In genomic region chr6:41706876-41707564, GRCh38 we compare ENCODE assay signal across 8 cellular contexts. TPM values are rescaled to one million over a fixed set of nuclear protein-coding genes. Genes with fewer than 3 reads are reported as not detected.
A peak's percentile ranks its signal among the peaks of the same experiment; 100 is the strongest.
DNase-seq lines count a peak whose midpoint lies in the region; ATAC-seq and TF ChIP-seq lines count a peak whose summit lies in the region.

No MANE protein-coding gene starts in this region.

- H3K4me3 Mint-ChIP-seq in T-helper 17 cell: peak overlapping the region; percentile 85

- H3K9me3 ChIP-seq in T-helper 17 cell (ENCODE audit: control insufficient read depth, low read length, poor library complexity, severe bottlenecking): no peaks in the 10 kb centered on the region

- DNase-seq in T-helper 17 cell (no peak), fibroblast of gingiva (ENCODE audit: low read depth) (peak; percentile 76), posterior cingulate gyrus (peak in 6 of 10 donors; percentile 41 to 92 (median 68)), HUDEP-2 (lab: John Stamatoyannopoulos, UW; ENCODE audit: unreplicated experiment in 76 of 76) (no peak), SHP77 treated with DMSO at 0.1 percent for 48 hours (lab: John Stamatoyannopoulos, UW) (no peak), NCI-H1048 (lab: John Stamatoyannopoulos, UW) (no peak)

- intact Hi-C loops in posterior cingulate gyrus (cut with DNase I): loop anchor here (1.0 kb wide), 1 partner anchor 28 kb away; the partner anchor contains the start of gene TFEB

- H3K27ac Mint-ChIP-seq in T-helper 17 cell: peak overlapping the region; percentile 65

- peaks cover 42% of the 10 kb centered on the region for H3K4me1 Mint-ChIP-seq in T-helper 17 cell

- peak; percentile 14 for TF ChIP-seq POLR2A in GM18526 (IDR thresholded peaks at IDR 0.05; ENCODE audit: extremely low read depth, insufficient read length)

- ATAC-seq in T-helper 17 cell (no peak), HG02970 (IDR thresholded peaks at IDR 0.05; ENCODE audit: low FRiP score, unreplicated experiment) (no peak)

- no peaks in the 10 kb centered on the region for H3K27me3 Mint-ChIP-seq in T-helper 17 cell

- peaks cover 2% of the 10 kb centered on the region for H3K36me3 Mint-ChIP-seq in T-helper 17 cell (ENCODE audit: low read depth)

RNA-seq across cellular contexts. Expression of gene TFEB, which starts 28.4 kb away (rescaled TPM):
- 10 to 100 TPM; 17.6 to 18.9 TPM for total RNA-seq in T-helper 17 cell

RNA-seq across cellular contexts. Expression of gene PGC, which starts 40.2 kb away (rescaled TPM):
- total RNA-seq in T-helper 17 cell: not detected

Comparison
In these comparisons a context has a peak if more than half of its experiments do, and no peak if none do; other contexts are left out.
1. DNase-seq: peak in fibroblast of gingiva (single experiment) and posterior cingulate gyrus (6 of 10); none in T-helper 17 cell (0 of 3), HUDEP-2 (0 of 76), SHP77 treated with DMSO at 0.1 percent for 48 hours (single experiment) and NCI-H1048 (single experiment).